Comparison of ENCODE assay signal across 29 cellular contexts in the genomic region with DNA sequence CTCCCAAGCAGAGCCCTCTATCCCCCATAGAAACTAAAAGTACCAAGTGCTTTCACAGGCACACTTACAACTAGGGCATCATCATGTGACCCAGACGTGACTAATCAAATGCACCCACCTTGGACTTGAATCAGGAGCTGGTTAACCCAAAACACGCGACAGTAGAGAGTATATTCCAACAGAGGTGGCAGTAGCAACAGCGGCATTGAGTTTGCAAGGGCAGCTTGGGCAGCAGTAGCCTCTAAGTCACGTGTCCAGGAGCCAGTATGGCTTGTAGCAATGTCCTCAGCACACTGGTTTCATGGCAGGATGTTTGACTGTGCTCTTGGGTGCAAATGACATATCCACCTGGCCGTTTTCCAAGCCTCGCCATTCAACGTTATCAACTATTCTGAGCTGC.
"Had no signal": no experiment of that assay in that cellular context is flagged by ENCODE, and none has a peak within 500 bp of the region (broad histone marks: within the 10 kb centered on the region; RNA-seq: fewer than 3 reads in every experiment).

No MANE protein-coding gene starts in this region.

- H3K36me3 ChIP-seq: ascending aorta, right atrium auricular region, stomach, thyroid gland, upper lobe of left lung had no signal

- DNase-seq: activated CD4-positive, alpha-beta T cell treated with anti-CD3 and anti-CD28 coated beads for 48 hours; activated CD4-positive, alpha-beta T cell treated with anti-CD3 and anti-CD28 coated beads, Interleukin-2, amount 50 U/mL, for 48 hours; activated CD8-positive, alpha-beta memory T cell treated with anti-CD3 and anti-CD28 coated beads for 24 hours; activated CD8-positive, alpha-beta memory T cell treated with anti-CD3 and anti-CD28 coated beads, Interleukin-2, amount 50 U/mL, for 4 hours; activated gamma-delta T cell; activated naive CD4-positive, alpha-beta T cell treated with anti-CD3 and anti-CD28 coated beads, Interleukin-2, amount 10 ng/mL, durations not matched to agents 7 days and 5 days; activated naive CD8-positive, alpha-beta T cell treated with anti-CD3 and anti-CD28 coated beads, Interleukin-2, amount 10 ng/mL, durations not matched to agents 7 days and 5 days; activated T-cell treated with anti-CD3 and anti-CD28 coated beads, Interleukin-2, amount 50 U/mL, for 1 hour; caudate nucleus; foreskin fibroblast; head of caudate nucleus; hippocampal formation; immature natural killer cell; kidney; midbrain; naive thymus-derived CD8-positive, alpha-beta T cell; occipital lobe; stimulated activated CD4-positive, alpha-beta T cell treated with anti-CD3 and anti-CD28 coated beads, Interleukin-1b, Interleukin-23, amount 100 ng/mL, for 48 hours; stimulated activated naive B cell treated with anti-CD40 and anti-IgM and Interleukin-4, amounts not matched to agents 10 μg/mL and 1 μg/mL and 100 μg/mL, for 72 hours; stomach; thyroid gland; upper lobe of left lung had no signal

- H3K4me1 ChIP-seq: ascending aorta, right atrium auricular region, stomach, thyroid gland, upper lobe of left lung had no signal

- H3K36me3 Mint-ChIP-seq: activated naive CD4-positive, alpha-beta T cell treated with anti-CD3 and anti-CD28 coated beads, Interleukin-2, amount 10 ng/mL, durations not matched to agents 7 days and 5 days; activated naive CD8-positive, alpha-beta T cell treated with anti-CD3 and anti-CD28 coated beads, Interleukin-2, amount 10 ng/mL, durations not matched to agents 7 days and 5 days; brain; immature natural killer cell; memory B cell; naive thymus-derived CD8-positive, alpha-beta T cell; stimulated activated naive B cell treated with anti-CD40 and anti-IgM and Interleukin-4, amounts not matched to agents 10 μg/mL and 1 μg/mL and 100 μg/mL, for 72 hours had no signal

- FAIRE-seq: kidney had no signal

- H3K27ac ChIP-seq: ascending aorta, right atrium auricular region, stomach, thyroid gland, upper lobe of left lung had no signal

- ATAC-seq: activated CD4-positive, CD25-positive, alpha-beta regulatory T cell treated with anti-CD3 and anti-CD28 coated beads, Interleukin-2, amount 50 U/mL, for 24 hours; naive thymus-derived CD8-positive, alpha-beta T cell; stimulated activated naive B cell treated with anti-CD40 and anti-IgM and Interleukin-4, amounts not matched to agents 10 μg/mL and 1 μg/mL and 100 μg/mL, for 72 hours had no signal

- H3K4me1 Mint-ChIP-seq: activated naive CD8-positive, alpha-beta T cell treated with anti-CD3 and anti-CD28 coated beads, Interleukin-2, amount 10 ng/mL, durations not matched to agents 7 days and 5 days; brain; immature natural killer cell; memory B cell; naive thymus-derived CD8-positive, alpha-beta T cell; neural crest cell; stimulated activated naive B cell treated with anti-CD40 and anti-IgM and Interleukin-4, amounts not matched to agents 10 μg/mL and 1 μg/mL and 100 μg/mL, for 72 hours had no signal

- H3K4me3 Mint-ChIP-seq: activated naive CD4-positive, alpha-beta T cell treated with anti-CD3 and anti-CD28 coated beads, Interleukin-2, amount 10 ng/mL, durations not matched to agents 7 days and 5 days; activated naive CD8-positive, alpha-beta T cell treated with anti-CD3 and anti-CD28 coated beads, Interleukin-2, amount 10 ng/mL, durations not matched to agents 7 days and 5 days; brain; immature natural killer cell; memory B cell; naive thymus-derived CD8-positive, alpha-beta T cell; neural crest cell; stimulated activated naive B cell treated with anti-CD40 and anti-IgM and Interleukin-4, amounts not matched to agents 10 μg/mL and 1 μg/mL and 100 μg/mL, for 72 hours had no signal

- H3K9me3 Mint-ChIP-seq: activated naive CD4-positive, alpha-beta T cell treated with anti-CD3 and anti-CD28 coated beads, Interleukin-2, amount 10 ng/mL, durations not matched to agents 7 days and 5 days; immature natural killer cell; neural crest cell; stimulated activated naive B cell treated with anti-CD40 and anti-IgM and Interleukin-4, amounts not matched to agents 10 μg/mL and 1 μg/mL and 100 μg/mL, for 72 hours had no signal

- H3K9me3 ChIP-seq: ascending aorta, stomach, thyroid gland, upper lobe of left lung had no signal

- H3K4me2 ChIP-seq: smooth muscle cell had no signal

- H3K27me3 ChIP-seq: ascending aorta, right atrium auricular region, thyroid gland, upper lobe of left lung had no signal

- H3K27ac Mint-ChIP-seq: activated naive CD4-positive, alpha-beta T cell treated with anti-CD3 and anti-CD28 coated beads, Interleukin-2, amount 10 ng/mL, durations not matched to agents 7 days and 5 days; activated naive CD8-positive, alpha-beta T cell treated with anti-CD3 and anti-CD28 coated beads, Interleukin-2, amount 10 ng/mL, durations not matched to agents 7 days and 5 days; brain; immature natural killer cell; memory B cell; naive thymus-derived CD8-positive, alpha-beta T cell; stimulated activated naive B cell treated with anti-CD40 and anti-IgM and Interleukin-4, amounts not matched to agents 10 μg/mL and 1 μg/mL and 100 μg/mL, for 72 hours had no signal

- H3K4me3 ChIP-seq: ascending aorta, right atrium auricular region, smooth muscle cell, stomach, thyroid gland, upper lobe of left lung had no signal
